28 cellular contexts compared by ENCODE assay signal in the genomic region with DNA sequence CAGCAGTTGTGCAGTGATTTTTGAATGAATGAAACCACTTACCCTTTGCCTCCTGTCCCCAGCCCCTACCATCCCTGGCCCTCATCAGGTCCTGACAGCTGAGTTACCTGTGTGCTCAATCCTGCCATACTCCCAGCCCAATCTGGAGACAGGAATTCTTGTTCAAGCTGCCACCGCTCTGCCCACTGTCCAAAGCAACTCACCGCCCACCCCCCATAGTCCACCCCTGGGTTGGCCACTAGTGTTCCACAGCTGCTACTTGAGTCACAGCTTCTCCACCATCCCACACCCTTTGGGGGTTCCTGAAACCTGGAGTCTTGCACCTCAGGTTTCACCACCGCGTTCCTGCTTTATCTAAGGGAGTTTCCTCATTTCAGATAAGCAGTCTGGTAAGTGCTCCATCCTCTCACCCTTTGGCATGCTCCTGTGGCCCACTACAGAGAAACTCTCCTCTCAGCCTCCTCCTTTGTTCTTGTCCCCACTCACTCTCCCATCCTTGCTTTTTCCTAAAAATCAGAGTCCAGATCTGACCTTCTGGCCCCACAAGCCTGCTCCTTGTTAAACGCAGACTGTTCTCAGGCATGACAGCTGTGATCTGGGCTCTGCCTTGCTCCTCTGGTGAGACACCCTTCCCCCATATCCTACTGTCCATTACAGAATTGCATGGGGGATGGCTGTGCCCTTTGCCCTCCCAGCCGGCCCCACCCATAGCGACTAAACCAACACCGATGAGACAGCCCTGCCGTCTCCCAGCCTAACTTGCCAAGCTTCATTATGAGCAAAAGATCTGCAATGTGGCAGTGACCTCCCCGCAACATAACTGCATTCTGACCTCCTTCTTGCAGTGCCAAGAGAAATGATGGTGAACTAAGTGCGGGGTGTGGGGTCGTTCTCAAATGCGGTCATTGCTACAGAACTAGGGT. TPM values are rescaled to one million over a fixed set of nuclear protein-coding genes. Genes with fewer than 3 reads are reported as not detected.
DNase-seq lines count a peak whose midpoint lies in the region; ATAC-seq and TF ChIP-seq lines count a peak whose summit lies in the region.
"Had no signal": no experiment of that assay in that cellular context is flagged by ENCODE, and none has a peak within 500 bp of the region (broad histone marks: within the 10 kb centered on the region; RNA-seq: fewer than 3 reads in every experiment).

No MANE protein-coding gene starts in this region.

- H3K18ac ChIP-seq in neuronal stem cell (ENCODE audit: low read length), result peak overlapping the region; percentile 32

- no peak overlapping the region for H2BK120ac ChIP-seq in neuronal stem cell (ENCODE audit: low read depth, low read length)

- no peak overlapping the region for H2BK5ac ChIP-seq in neuronal stem cell (ENCODE audit: low read length)

- DNase-seq in ELF-1 (ENCODE audit: low read depth, low spot score) (peak; percentile 39), amniotic epithelial cell (ENCODE audit: low read depth) (peak; percentile 59), hepatocyte (ENCODE audit: low spot score) (peak; percentile 52), neuronal stem cell (ENCODE audit: low spot score) (no peak), lower leg skin (ENCODE audit: low spot score in 2 of 2) (no peak)
- DNase-seq in activated T-cell treated with anti-CD3 and anti-CD28 coated beads, Interleukin-2, amount 50 U/mL, for 48 hours, result no peak
- DNase-seq: activated CD4-positive, alpha-beta T cell treated with anti-CD3 and anti-CD28 coated beads for 48 hours; activated naive CD8-positive, alpha-beta T cell treated with anti-CD3 and anti-CD28 coated beads, Interleukin-2, amount 50 U/mL, for 24 hours; activated T-cell treated with anti-CD3 and anti-CD28 coated beads, Interleukin-2, amount 50 U/mL, for 24 hours; BE2C; body of pancreas; cerebellar nuclear complex; DMS79 treated with DMSO at 0.1 percent for 48 hours; foreskin keratinocyte; heart right ventricle; IMR-90; naive thymus-derived CD8-positive, alpha-beta T cell; NCI-H1092 treated with DMSO at 0.1 percent for 48 hours; NCI-H1930; NCI-H526 treated with DMSO at 0.1 percent for 48 hours; SHP77; WERI-Rb-1 had no signal

- H3K9me3 ChIP-seq in hepatocyte (ENCODE audit: low read depth) (no peaks in the 10 kb centered on the region), neuronal stem cell (replicated peaks in 1 of 2; ENCODE audit: control insufficient read depth in 2 of 2, insufficient read depth in 1 of 2, low read depth in 1 of 2, low read length in 2 of 2) (no peaks in the 10 kb centered on the region)
- H3K9me3 ChIP-seq: BE2C, body of pancreas, heart right ventricle had no signal

- H3K4me1 ChIP-seq in hepatocyte (ENCODE audit: insufficient read depth) (peaks cover 14% of the 10 kb centered on the region), neuronal stem cell (ENCODE audit: control insufficient read depth in 2 of 2, insufficient read depth in 1 of 2, low read depth in 1 of 2, low read length in 2 of 2) (no peaks in the 10 kb centered on the region)
- H3K4me1 ChIP-seq: BE2C, body of pancreas, foreskin keratinocyte had no signal

- H3K27me3 ChIP-seq in hepatocyte (no peaks in the 10 kb centered on the region), neuronal stem cell (ENCODE audit: control insufficient read depth in 3 of 3, insufficient read depth in 3 of 3, low read depth in 1 of 3, low read length in 3 of 3) (no peaks in the 10 kb centered on the region)
- H3K27me3 ChIP-seq: BE2C, body of pancreas, foreskin keratinocyte, heart right ventricle had no signal

- TF ChIP-seq POLR2A in lower leg skin (IDR thresholded peaks at IDR 0.05), result no peak

- no peak overlapping the region for H4K8ac ChIP-seq in neuronal stem cell (ENCODE audit: low read depth, low read length)

- no peak overlapping the region for H3K4me3 ChIP-seq in hepatocyte
- no peak overlapping the region for H3K4me3 ChIP-seq in neuronal stem cell (ENCODE audit: low read length in 2 of 2)
- H3K4me3 ChIP-seq in lower leg skin (ENCODE audit: low read depth, poor library complexity, severe bottlenecking), result no peak overlapping the region
- H3K4me3 ChIP-seq: body of pancreas, heart right ventricle had no signal

- H3K36me3 ChIP-seq in hepatocyte (replicated peaks; ENCODE audit: insufficient read depth, low read depth), result no peaks in the 10 kb centered on the region
- H3K36me3 ChIP-seq in neuronal stem cell (replicated peaks in 1 of 2; ENCODE audit: control insufficient read depth in 2 of 2, insufficient read depth in 2 of 2, low read length in 2 of 2), result no peaks in the 10 kb centered on the region
- H3K36me3 ChIP-seq: BE2C, heart right ventricle, WERI-Rb-1 had no signal

- H4K91ac ChIP-seq in neuronal stem cell (ENCODE audit: low read depth, low read length, poor library complexity), result no peak overlapping the region

- H2BK15ac ChIP-seq in neuronal stem cell (ENCODE audit: low read length), result no peak overlapping the region

- no peak overlapping the region for H3K23ac ChIP-seq in neuronal stem cell (ENCODE audit: low read depth, low read length, poor library complexity)

- intact Hi-C loops in lower leg skin (cut with DNase I; ENCODE audit: low total_unique reads), result no loop called here

- H2AK5ac ChIP-seq in neuronal stem cell (ENCODE audit: low read depth, low read length), result no peak overlapping the region

- no peak for ATAC-seq in GM18867 (IDR thresholded peaks at IDR 0.05; ENCODE audit: unreplicated experiment)
- ATAC-seq in HG03342 (IDR thresholded peaks at IDR 0.05; ENCODE audit: unreplicated experiment), result no peak
- ATAC-seq: activated naive CD8-positive, alpha-beta T cell treated with anti-CD3 and anti-CD28 coated beads, Interleukin-2, amount 50 U/mL, for 24 hours; body of pancreas; foreskin keratinocyte; heart right ventricle; naive thymus-derived CD8-positive, alpha-beta T cell; Panc1 had no signal

- H2AFZ ChIP-seq in hepatocyte (no peak overlapping the region), neuronal stem cell (ENCODE audit: low read length) (no peak overlapping the region)

- no peak overlapping the region for H3K4ac ChIP-seq in neuronal stem cell (ENCODE audit: low read length)

- no peak overlapping the region for H3K14ac ChIP-seq in neuronal stem cell (ENCODE audit: low read length)

- H3K9ac ChIP-seq in neuronal stem cell (ENCODE audit: low read depth, low read length, poor library complexity), result no peak overlapping the region

- no peaks in the 10 kb centered on the region for H3K9me2 ChIP-seq in hepatocyte (replicated peaks; ENCODE audit: insufficient read depth)

- H3K79me1 ChIP-seq in neuronal stem cell (ENCODE audit: low read depth, low read length), result no peaks in the 10 kb centered on the region

- 50% methylated on average over 13 of the region's 13 CpGs for WGBS in hepatocyte (ENCODE audit: low lambda C conversion rate, missing lambda C conversion rate)
- no CpG with 5 or more reads among the region's 13 CpGs for WGBS in neuronal stem cell (ENCODE audit: extremely low coverage in 2 of 2, insufficient read length in 2 of 2, insufficient replicate concordance in 1 of 2), 2 donors
- 93 to 94% methylated on average over 13 of the region's 13 CpGs for WGBS in lower leg skin, 2 donors

- no peak overlapping the region for H2BK12ac ChIP-seq in neuronal stem cell (ENCODE audit: low read length)

- H3K4me2 ChIP-seq in hepatocyte (no peak overlapping the region), neuronal stem cell (ENCODE audit: insufficient read depth, low read length, poor library complexity, severe bottlenecking) (no peak overlapping the region)

- no peaks in the 10 kb centered on the region for H4K20me1 ChIP-seq in hepatocyte (ENCODE audit: insufficient read depth, poor library complexity, severe bottlenecking)

- TF ChIP-seq CTCF in hepatocyte (IDR thresholded peaks at IDR 0.05; ENCODE audit: poor library complexity), result no peak
- TF ChIP-seq CTCF in lower leg skin (IDR thresholded peaks at IDR 0.05), result no peak

- no peaks in the 10 kb centered on the region for H3K79me2 ChIP-seq in hepatocyte

- H3K27ac ChIP-seq in hepatocyte, result peak overlapping the region; percentile 54
- no peak overlapping the region for H3K27ac ChIP-seq in neuronal stem cell (replicated peaks; ENCODE audit: low read length)
- H3K27ac ChIP-seq: body of pancreas, foreskin keratinocyte, heart right ventricle, WERI-Rb-1 had no signal

RNA-seq across cellular contexts. Expression of a gene that starts 50.0 kb away (rescaled TPM):
- 35.4 and 38.1 TPM in 2 replicates for total RNA-seq in hepatocyte
- polyA plus RNA-seq in hepatocyte, result 1.4 and 3.5 TPM in 2 replicates
- polyA plus RNA-seq in neuronal stem cell (2013, experiment 1 of 2), result 0.06 TPM
- not detected for polyA plus RNA-seq in neuronal stem cell (2013, experiment 2 of 2)
- total RNA-seq in lower leg skin, result 1 to 10 TPM in 3 of 4 donors, under 1 TPM in 1; 0.51 to 6.2 (median 2.6) TPM
- total RNA-seq: endothelial cell of umbilical vein; foreskin keratinocyte; IMR-90; naive thymus-derived CD8-positive, alpha-beta T cell; osteocyte; renal cortical epithelial cell had no signal
- polyA plus RNA-seq: endothelial cell of umbilical vein; foreskin keratinocyte; IMR-90; naive thymus-derived CD8-positive, alpha-beta T cell had no signal

RNA-seq across cellular contexts. Expression of a gene that starts 53.1 kb away (rescaled TPM):
- total RNA-seq in hepatocyte (0.92 and 1.8 TPM in 2 replicates), lower leg skin (1 to 10 TPM; 3.7 to 9.4 (median 4.9) TPM)
- polyA plus RNA-seq in hepatocyte, result 0.07 and 0.68 TPM in 2 replicates
- 0.93 TPM for polyA plus RNA-seq in neuronal stem cell (2013, experiment 1 of 2)
- polyA plus RNA-seq in neuronal stem cell (2013, experiment 2 of 2), result 1.0 TPM
- total RNA-seq: endothelial cell of umbilical vein; foreskin keratinocyte; naive thymus-derived CD8-positive, alpha-beta T cell; osteocyte; renal cortical epithelial cell had no signal
- polyA plus RNA-seq: endothelial cell of umbilical vein; foreskin keratinocyte; IMR-90; naive thymus-derived CD8-positive, alpha-beta T cell had no signal

Comparison
In these comparisons a context has a peak if more than half of its experiments do, and no peak if none do; other contexts are left out.
1. DNase-seq: peak in ELF-1 (single experiment), amniotic epithelial cell (single experiment) and hepatocyte (single experiment); none in neuronal stem cell (single experiment), activated T-cell treated with anti-CD3 and anti-CD28 coated beads, Interleukin-2, amount 50 U/mL, for 48 hours (0 of 2) and lower leg skin (0 of 2).